In genomic region chr10:102396751-102397151, GRCh38 we compare ENCODE assay signal across 10 cellular contexts. TPM values are rescaled to one million over a fixed set of nuclear protein-coding genes. Genes with fewer than 3 reads are reported as not detected.
DNase-seq lines count a peak whose midpoint lies in the region; ATAC-seq, FAIRE-seq and TF ChIP-seq lines count a peak whose summit lies in the region.
"Had no signal": no experiment of that assay in that cellular context is flagged by ENCODE, and none has a peak within 500 bp of the region (broad histone marks: within the 10 kb centered on the region; RNA-seq: fewer than 3 reads in every experiment).

No MANE protein-coding gene starts in this region.

- no peak for DNase-seq in A549 (ENCODE audit: low read depth in 1 of 2, low spot score in 1 of 2)
- DNase-seq in GM23248, result no peak
- no peak for DNase-seq in adipocyte (ENCODE audit: low read depth)
- no peak for DNase-seq in NOMO-1 (lab: John Stamatoyannopoulos, UW; ENCODE audit: unreplicated experiment in 2 of 2)
- DNase-seq in Ammon's horn (ENCODE audit: low spot score), result no peak
- DNase-seq in NCI-H226, result no peak
- DNase-seq: central memory CD4-positive, alpha-beta T cell had no signal

- H3K4me2 ChIP-seq in A549 (peak overlapping the region; percentile 98), GM23248 (ENCODE audit: unreplicated experiment) (peak overlapping the region; percentile 86)

- WGBS in A549 (ENCODE audit: missing lambda C conversion rate), result 95% methylated on average over 6 of the region's 10 CpGs
- 86 to 90% methylated on average over 10 of the region's 10 CpGs for WGBS in GM23248 (ENCODE audit: low coverage in 1 of 2, low lambda C conversion rate in 2 of 2, missing lambda C conversion rate in 2 of 2), 2 experiments

- POLR2A ChIA-PET in A549 (lab: Yijun Ruan, JAX), result no interaction called here

- H3F3A ChIP-seq in GM23248 (ENCODE audit: insufficient read depth), result 0 out of 2 replicates have a peak, but pooled peaks cover 7% of the 10 kb centered on the region

- no peak for TF ChIP-seq EP300 in A549 (IDR thresholded peaks at IDR 0.05)

- in situ Hi-C loops in GM23248 (cut with MboI), result no loop called here

- H3K79me2 ChIP-seq in GM23248 (ENCODE audit: insufficient read depth), result peaks cover 14% of the 10 kb centered on the region

- H2AFZ ChIP-seq in GM23248, result no peak overlapping the region

- H3K9me2 ChIP-seq in GM23248 (ENCODE audit: insufficient read depth), result no peaks in the 10 kb centered on the region

- no peak for TF ChIP-seq CTCF in A549 (IDR thresholded peaks at IDR 0.05)

- CTCF ChIA-PET in A549 (lab: Yijun Ruan, JAX), result interaction anchor here (1.1 to 16.2 kb wide), 10 partner anchors 8 to 264 kb away, joined by 3 to 450 read pairs (median 92); partner anchors contain the start of genes CUEDC2, ELOVL3, FBXL15 and PITX3

- H3K4me1 ChIP-seq in A549 (peaks cover 36% of the 10 kb centered on the region), GM23248 (ENCODE audit: insufficient read depth) (peaks cover 17% of the 10 kb centered on the region), adipocyte (ENCODE audit: control insufficient read depth, insufficient read depth, low read length) (peaks cover 29% of the 10 kb centered on the region), muscle layer of duodenum (ENCODE audit: control insufficient read depth in 1 of 2, insufficient read depth in 2 of 2, low read length in 2 of 2) (peaks cover 10 to 52% of the 10 kb centered on the region in 2 donors)

- no peaks in the 10 kb centered on the region for H3K36me3 ChIP-seq in GM23248 (ENCODE audit: low read depth)
- H3K36me3 ChIP-seq in adipocyte (ENCODE audit: control insufficient read depth, insufficient read depth, low read length, severe bottlenecking), result peaks cover 19% of the 10 kb centered on the region
- H3K36me3 ChIP-seq in muscle layer of duodenum (ENCODE audit: control insufficient read depth in 1 of 2, insufficient read depth in 2 of 2, low read length in 2 of 2), result peaks cover 23 to 29% of the 10 kb centered on the region in 2 donors

- no peaks in the 10 kb centered on the region for H4K20me1 ChIP-seq in GM23248 (ENCODE audit: insufficient read depth)

- no peak for TF ChIP-seq RAD21 in A549 (conservative IDR thresholded peaks at IDR 0.05 in 1 of 2, IDR thresholded peaks at IDR 0.05 in 1 of 2)

- H3K9ac ChIP-seq in GM23248 (0 out of 2 replicates have a peak overlapping the region, but pooled peaks have one; percentile 88), adipocyte (ENCODE audit: low read length) (peak overlapping the region; percentile 86)

- no peaks in the 10 kb centered on the region for H3K9me3 ChIP-seq in A549
- no peaks in the 10 kb centered on the region for H3K9me3 ChIP-seq in GM23248 (ENCODE audit: low read depth)
- H3K9me3 ChIP-seq in adipocyte (ENCODE audit: control insufficient read depth, low read length), result no peaks in the 10 kb centered on the region
- no peaks in the 10 kb centered on the region for H3K9me3 ChIP-seq in muscle layer of duodenum (ENCODE audit: control insufficient read depth in 1 of 2, low read length in 2 of 2)

- H3K4me3 ChIP-seq in A549, result peak overlapping the region; percentile 56; the same call in 2 of the 3 replicates
- peak overlapping the region; percentile 87; the same call in 1 of the 2 replicates for H3K4me3 ChIP-seq in GM23248
- H3K4me3 ChIP-seq in adipocyte (ENCODE audit: low read length), result peak overlapping the region; percentile 91
- H3K4me3 ChIP-seq in muscle layer of duodenum (ENCODE audit: low read depth in 1 of 2, low read length in 2 of 2), result peak overlapping the region; percentile 59 to 77

- H3K27me3 ChIP-seq in GM23248 (replicated peaks; ENCODE audit: insufficient read depth) (no peaks in the 10 kb centered on the region), adipocyte (replicated peaks; ENCODE audit: control insufficient read depth, insufficient read depth, low read length) (no peaks in the 10 kb centered on the region), muscle layer of duodenum (ENCODE audit: low read depth, low read length) (no peaks in the 10 kb centered on the region)

- ATAC-seq in A549 (no peak), GM21381 (IDR thresholded peaks at IDR 0.05; ENCODE audit: unreplicated experiment) (no peak)

- H3K27ac ChIP-seq in A549, result peak overlapping the region in 1 of 2 experiments; percentile 91; a peak in 4 of 6 replicates
- no peak overlapping the region for H3K27ac ChIP-seq in GM23248
- peak overlapping the region; percentile 72 for H3K27ac ChIP-seq in muscle layer of duodenum (ENCODE audit: low read length)

- FAIRE-seq in A549 (lab: Jason Lieb, UNC), result no peak

- no peak for TF ChIP-seq POLR2A in A549 (IDR thresholded peaks at IDR 0.05; ENCODE audit: low read length)

TF ChIP-seq in A549, 52 proteins besides CTCF, POLR2A, EP300 and RAD21 (continues in another document):
- no peak for TF ChIP-seq CEBPB (IDR thresholded peaks at IDR 0.05)
- no peak for TF ChIP-seq HOXB5 (CRISPR knock-in tag; IDR thresholded peaks at IDR 0.05)
- no peak for TF ChIP-seq FOSL2 (IDR thresholded peaks at IDR 0.05)
- no peak for TF ChIP-seq FOSL2 (CRISPR knock-in tag; IDR thresholded peaks at IDR 0.05)
- TF ChIP-seq EHMT2 (IDR thresholded peaks at IDR 0.05; ENCODE audit: low read depth), result no peak
- no peak for TF ChIP-seq CBX2 (IDR thresholded peaks at IDR 0.05; ENCODE audit: borderline replicate concordance, low read depth)
- no peak for TF ChIP-seq ESRRA (IDR thresholded peaks at IDR 0.05; ENCODE audit: borderline replicate concordance, low read length)
- TF ChIP-seq MAZ (IDR thresholded peaks at IDR 0.05; ENCODE audit: borderline replicate concordance, low read depth, low read length), result no peak
- TF ChIP-seq KDM5A (IDR thresholded peaks at IDR 0.05), result no peak
- TF ChIP-seq POLR2AphosphoS2 (conservative IDR thresholded peaks at IDR 0.05; ENCODE audit: low read length), result no peak
- no peak for TF ChIP-seq BHLHE40 (IDR thresholded peaks at IDR 0.05; ENCODE audit: low read depth, low read length)
- TF ChIP-seq HES2 (IDR thresholded peaks at IDR 0.05), result no peak
- no peak for TF ChIP-seq ZFP36 (IDR thresholded peaks at IDR 0.05; ENCODE audit: borderline replicate concordance, partially characterized antibody)
- TF ChIP-seq RCOR1 (IDR thresholded peaks at IDR 0.05; ENCODE audit: low read depth, low read length), result no peak
- TF ChIP-seq NFE2L2 (conservative IDR thresholded peaks at IDR 0.05; ENCODE audit: low read length), result no peak
- TF ChIP-seq RFX5 (IDR thresholded peaks at IDR 0.05), result no peak

RNA-seq across cellular contexts. Expression of gene NFKB2, which starts 1.2 kb away (rescaled TPM):
- polyA plus RNA-seq in A549 (2011; rRNA removed) (20.5 and 27.6 TPM in 2 replicates), A549 (2017; fragmentation: RNase III; extraction: RNeasy Plus Mini Kit Qiagen cat#74134 plus additional on column Dnase treatment) (35.7 to 63.6 TPM (median 36.6 TPM) in 3 replicates), GM23248 (2016; fragmentation: Nextera tagmentation; extraction: Ambion mirVana) (5.7 and 6.7 TPM in 2 replicates)
- polyA plus RNA-seq in A549 (2012; cell fraction: cytosol; rRNA removed), result 61.3 and 70.0 TPM in 2 replicates
- 218 and 281 TPM in 2 replicates for polyA plus RNA-seq in A549 (2012; cell fraction: nucleus; rRNA removed)
- 16.0 and 17.9 TPM in 2 replicates for polyA minus RNA-seq in A549 (2011; rRNA and poly(A)+ RNA removed)
- total RNA-seq in GM23248 (2014; rRNA removed; shearing (Covaris generic)), result 21.5 and 34.7 TPM in 2 replicates

RNA-seq across cellular contexts. Expression of gene PSD, which starts 21.8 kb away (rescaled TPM):
- 0.14 and 0.19 TPM in 2 replicates for polyA plus RNA-seq in A549 (2011; rRNA removed)
- polyA plus RNA-seq in A549 (2012; cell fraction: cytosol; rRNA removed), result 0.28 and 0.54 TPM in 2 replicates
- polyA plus RNA-seq in A549 (2012; cell fraction: nucleus; rRNA removed), result 0.45 and 0.83 TPM in 2 replicates
- 0.42 to 0.75 TPM (median 0.70 TPM) in 3 replicates for polyA plus RNA-seq in A549 (2017; fragmentation: RNase III; extraction: RNeasy Plus Mini Kit Qiagen cat#74134 plus additional on column Dnase treatment)
- polyA minus RNA-seq in A549 (2011; rRNA and poly(A)+ RNA removed), result 0.15 and 0.66 TPM in 2 replicates
- total RNA-seq in GM23248 (2014; rRNA removed; shearing (Covaris generic)), result 1.0 and 11.3 TPM in 2 replicates
- polyA plus RNA-seq in GM23248 (2016; fragmentation: Nextera tagmentation; extraction: Ambion mirVana), result 0.95 and 1.8 TPM in 2 replicates
- total RNA-seq: M059J had no signal

RNA-seq across cellular contexts. Expression of gene FBXL15, which starts 23.9 kb away (rescaled TPM):
- polyA plus RNA-seq in A549 (2011; rRNA removed), result 3.7 and 4.8 TPM in 2 replicates
- 15.0 and 18.4 TPM in 2 replicates for polyA plus RNA-seq in A549 (2012; cell fraction: cytosol; rRNA removed)
- 29.5 and 44.2 TPM in 2 replicates for polyA plus RNA-seq in A549 (2012; cell fraction: nucleus; rRNA removed)
- polyA plus RNA-seq in A549 (2017; fragmentation: RNase III; extraction: RNeasy Plus Mini Kit Qiagen cat#74134 plus additional on column Dnase treatment), result 8.7 to 10.4 TPM (median 9.4 TPM) in 3 replicates
- polyA minus RNA-seq in A549 (2011; rRNA and poly(A)+ RNA removed), result 2.8 and 3.2 TPM in 2 replicates
- 23.1 and 23.6 TPM in 2 replicates for total RNA-seq in GM23248 (2014; rRNA removed; shearing (Covaris generic))
- polyA plus RNA-seq in GM23248 (2016; fragmentation: Nextera tagmentation; extraction: Ambion mirVana), result 17.7 and 19.8 TPM in 2 replicates

RNA-seq across cellular contexts. Expression of gene CUEDC2, which starts 35.6 kb away (rescaled TPM):
- 42.5 and 43.7 TPM in 2 replicates for polyA plus RNA-seq in A549 (2011; rRNA removed)
- polyA plus RNA-seq in A549 (2012; cell fraction: cytosol; rRNA removed), result 58.5 and 59.9 TPM in 2 replicates
- polyA plus RNA-seq in A549 (2012; cell fraction: nucleus; rRNA removed), result 74.7 and 75.8 TPM in 2 replicates
- polyA plus RNA-seq in A549 (2017; fragmentation: RNase III; extraction: RNeasy Plus Mini Kit Qiagen cat#74134 plus additional on column Dnase treatment), result 52.1 to 69.3 TPM (median 67.4 TPM) in 3 replicates
- polyA minus RNA-seq in A549 (2011; rRNA and poly(A)+ RNA removed), result 28.0 and 34.8 TPM in 2 replicates
- 54.1 and 58.8 TPM in 2 replicates for total RNA-seq in GM23248 (2014; rRNA removed; shearing (Covaris generic))
- 85.9 and 87.6 TPM in 2 replicates for polyA plus RNA-seq in GM23248 (2016; fragmentation: Nextera tagmentation; extraction: Ambion mirVana)

RNA-seq across cellular contexts. Expression of gene C10orf95, which starts 54.6 kb away (rescaled TPM):
- polyA plus RNA-seq in A549 (2011; rRNA removed) (0.09 and 0.12 TPM in 2 replicates), A549 (2017; fragmentation: RNase III; extraction: RNeasy Plus Mini Kit Qiagen cat#74134 plus additional on column Dnase treatment) (0.07 to 0.13 TPM (median 0.07 TPM) in 3 replicates), GM23248 (2016; fragmentation: Nextera tagmentation; extraction: Ambion mirVana) (not detected in 2 replicates)
- polyA plus RNA-seq in A549 (2012; cell fraction: cytosol; rRNA removed), result 0.20 and 0.31 TPM in 2 replicates
- 0.13 and 0.16 TPM in 2 replicates for polyA plus RNA-seq in A549 (2012; cell fraction: nucleus; rRNA removed)
- 0.24 and 0.33 TPM in 2 replicates for polyA minus RNA-seq in A549 (2011; rRNA and poly(A)+ RNA removed)
- not detected in 2 replicates for total RNA-seq in GM23248 (2014; rRNA removed; shearing (Covaris generic))
- total RNA-seq: M059J had no signal
